In the genomic region with DNA sequence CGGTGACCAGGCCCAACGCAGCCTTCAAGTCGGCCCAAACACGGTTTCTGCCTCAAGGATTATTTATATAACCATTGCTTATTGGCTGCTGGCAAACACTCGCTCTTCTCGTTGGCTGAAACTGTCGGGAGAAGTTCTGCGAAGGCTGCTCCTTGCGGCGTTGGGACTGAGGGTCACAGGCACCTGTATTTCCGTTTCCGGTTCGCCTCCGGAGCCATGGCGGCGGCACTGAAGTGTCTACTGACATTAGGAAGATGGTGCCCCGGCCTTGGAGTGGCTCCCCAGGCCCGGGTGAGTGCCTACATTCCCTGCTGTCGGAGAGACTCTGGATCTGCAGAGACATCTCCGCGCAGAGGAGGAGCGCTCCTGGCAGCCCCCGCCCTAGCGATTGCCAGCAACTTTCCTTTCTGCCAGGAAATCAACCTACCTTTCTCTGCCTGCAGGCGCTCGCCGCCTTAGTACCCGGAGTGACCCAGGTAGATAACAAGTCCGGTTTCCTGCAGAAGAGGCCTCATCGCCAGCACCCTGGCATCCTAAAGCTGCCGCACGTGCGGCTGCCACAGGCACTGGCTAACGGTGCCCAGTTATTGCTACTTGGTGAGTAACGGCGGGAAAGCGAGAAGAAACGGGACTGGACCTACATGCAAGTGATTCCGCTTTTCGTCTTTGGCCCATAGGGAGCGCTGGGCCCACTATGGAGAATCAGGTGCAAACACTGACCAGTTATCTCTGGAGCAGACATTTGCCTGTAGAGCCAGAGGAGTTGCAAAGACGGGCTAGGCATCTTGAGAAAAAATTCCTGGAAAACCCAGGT, we compare ENCODE assay signal across 1 cellular context.
TF ChIP-seq lines count a peak whose summit lies in the region.

Gene METTL17, plus strand, starts transcription at position 194 of the 814 bp plus-strand sequence. Its CDS starts 23 bp downstream, at position 217.

TF ChIP-seq in HepG2, 621 proteins besides CTCF, POLR2A, EP300 and RAD21 (continued from another document and continues in another):
- TF ChIP-seq STAG1 (CRISPR knock-in tag; IDR thresholded peaks at IDR 0.05), result peak; percentile 58
- TF ChIP-seq FOXO1 (CRISPR knock-in tag; IDR thresholded peaks at IDR 0.05), result peak; percentile 26
- TF ChIP-seq ZNF30 (CRISPR knock-in tag; IDR thresholded peaks at IDR 0.05), result 0 out of 2 replicates have a peak, but pooled peaks have one; percentile 49
- TF ChIP-seq, protein P1, sequence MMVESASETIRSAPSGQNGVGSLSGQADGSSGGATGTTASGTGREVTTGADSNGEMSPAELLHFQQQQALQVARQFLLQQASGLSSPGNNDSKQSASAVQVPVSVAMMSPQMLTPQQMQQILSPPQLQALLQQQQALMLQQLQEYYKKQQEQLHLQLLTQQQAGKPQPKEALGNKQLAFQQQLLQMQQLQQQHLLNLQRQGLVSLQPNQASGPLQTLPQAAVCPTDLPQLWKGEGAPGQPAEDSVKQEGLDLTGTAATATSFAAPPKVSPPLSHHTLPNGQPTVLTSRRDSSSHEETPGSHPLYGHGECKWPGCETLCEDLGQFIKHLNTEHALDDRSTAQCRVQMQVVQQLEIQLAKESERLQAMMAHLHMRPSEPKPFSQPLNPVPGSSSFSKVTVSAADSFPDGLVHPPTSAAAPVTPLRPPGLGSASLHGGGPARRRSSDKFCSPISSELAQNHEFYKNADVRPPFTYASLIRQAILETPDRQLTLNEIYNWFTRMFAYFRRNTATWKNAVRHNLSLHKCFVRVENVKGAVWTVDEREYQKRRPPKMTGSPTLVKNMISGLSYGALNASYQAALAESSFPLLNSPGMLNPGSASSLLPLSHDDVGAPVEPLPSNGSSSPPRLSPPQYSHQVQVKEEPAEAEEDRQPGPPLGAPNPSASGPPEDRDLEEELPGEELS (CRISPR knock-in tag; IDR thresholded peaks at IDR 0.05), result no peak
- TF ChIP-seq SRSF9 (IDR thresholded peaks at IDR 0.05; ENCODE audit: borderline replicate concordance, insufficient read depth, low read depth, low read length, poor library complexity, severe bottlenecking), result no peak
- TF ChIP-seq LCORL (IDR thresholded peaks at IDR 0.05), result 0 out of 2 replicates have a peak, but pooled peaks have one; percentile 57
- TF ChIP-seq LCORL (CRISPR knock-in tag; IDR thresholded peaks at IDR 0.05), result peak; percentile 57; the same call in 1 of the 2 replicates
- TF ChIP-seq TGIF2 (CRISPR knock-in tag; IDR thresholded peaks at IDR 0.05), result 0 out of 2 replicates have a peak, but pooled peaks have one; percentile 16
- TF ChIP-seq ZNF318 (CRISPR knock-in tag; IDR thresholded peaks at IDR 0.05), result no peak; the same call in none of the 2 replicates
- TF ChIP-seq HOXA7 (CRISPR knock-in tag; IDR thresholded peaks at IDR 0.05), result no peak
- TF ChIP-seq MEF2D (CRISPR knock-in tag; IDR thresholded peaks at IDR 0.05), result peak; percentile 24; the same call in 1 of the 2 replicates
- peak; percentile 73; the same call in 1 of the 2 replicates for TF ChIP-seq ZSCAN20 (CRISPR knock-in tag; IDR thresholded peaks at IDR 0.05; ENCODE audit: borderline replicate concordance)
- no peak; the same call in 1 of the 2 replicates for TF ChIP-seq ATF3 (CRISPR knock-in tag; IDR thresholded peaks at IDR 0.05)
- no peak for TF ChIP-seq ZFP41 (CRISPR knock-in tag; IDR thresholded peaks at IDR 0.05; ENCODE audit: borderline replicate concordance)
- TF ChIP-seq ZFP36L2 (CRISPR knock-in tag; IDR thresholded peaks at IDR 0.05), result no peak
- TF ChIP-seq SP4 (CRISPR knock-in tag; IDR thresholded peaks at IDR 0.05), result peak; percentile 77
- TF ChIP-seq KLF16 (CRISPR knock-in tag; IDR thresholded peaks at IDR 0.05), result peak in 1 of 2 experiments; percentile 29; a peak in 1 of 4 replicates
- TF ChIP-seq SNAPC4 (CRISPR knock-in tag; IDR thresholded peaks at IDR 0.05), result peak; percentile 72
- TF ChIP-seq ZNF382 (CRISPR knock-in tag; IDR thresholded peaks at IDR 0.05; ENCODE audit: borderline replicate concordance), result no peak
- TF ChIP-seq ZNF10 (CRISPR knock-in tag; IDR thresholded peaks at IDR 0.05; ENCODE audit: borderline replicate concordance, low read depth), result no peak
- 0 out of 2 replicates have a peak, but pooled peaks have one; percentile 68 for TF ChIP-seq HOXD1 (CRISPR knock-in tag; IDR thresholded peaks at IDR 0.05)
- TF ChIP-seq ZNF850 (CRISPR knock-in tag; conservative IDR thresholded peaks at IDR 0.05), result no peak
- TF ChIP-seq ZNF687 (CRISPR knock-in tag; IDR thresholded peaks at IDR 0.05), result peak; percentile 92
- peak; percentile 32 for TF ChIP-seq PTBP1 (IDR thresholded peaks at IDR 0.05; ENCODE audit: low read depth, low read length, poor library complexity, severe bottlenecking)
- TF ChIP-seq EEA1 (CRISPR knock-in tag; IDR thresholded peaks at IDR 0.05; ENCODE audit: borderline replicate concordance), result peak; percentile 77; the same call in 1 of the 2 replicates
- TF ChIP-seq KLF13 (CRISPR knock-in tag; IDR thresholded peaks at IDR 0.05), result 0 out of 2 replicates have a peak, but pooled peaks have one; percentile 58
- TF ChIP-seq IKZF4 (CRISPR knock-in tag; IDR thresholded peaks at IDR 0.05; ENCODE audit: borderline replicate concordance, low read depth, not compliant biosample characterization), result no peak
- no peak; the same call in 1 of the 2 replicates for TF ChIP-seq SP5 (CRISPR knock-in tag; IDR thresholded peaks at IDR 0.05; ENCODE audit: borderline replicate concordance, low read depth)
- TF ChIP-seq ZNF709 (CRISPR knock-in tag; IDR thresholded peaks at IDR 0.05), result peak; percentile 87
- TF ChIP-seq, protein P2, sequence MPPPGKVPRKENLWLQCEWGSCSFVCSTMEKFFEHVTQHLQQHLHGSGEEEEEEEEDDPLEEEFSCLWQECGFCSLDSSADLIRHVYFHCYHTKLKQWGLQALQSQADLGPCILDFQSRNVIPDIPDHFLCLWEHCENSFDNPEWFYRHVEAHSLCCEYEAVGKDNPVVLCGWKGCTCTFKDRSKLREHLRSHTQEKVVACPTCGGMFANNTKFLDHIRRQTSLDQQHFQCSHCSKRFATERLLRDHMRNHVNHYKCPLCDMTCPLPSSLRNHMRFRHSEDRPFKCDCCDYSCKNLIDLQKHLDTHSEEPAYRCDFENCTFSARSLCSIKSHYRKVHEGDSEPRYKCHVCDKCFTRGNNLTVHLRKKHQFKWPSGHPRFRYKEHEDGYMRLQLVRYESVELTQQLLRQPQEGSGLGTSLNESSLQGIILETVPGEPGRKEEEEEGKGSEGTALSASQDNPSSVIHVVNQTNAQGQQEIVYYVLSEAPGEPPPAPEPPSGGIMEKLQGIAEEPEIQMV (CRISPR knock-in tag; IDR thresholded peaks at IDR 0.05; ENCODE audit: low read depth), result peak; percentile 78; the same call in 1 of the 2 replicates
- TF ChIP-seq ZBTB3 (CRISPR knock-in tag; IDR thresholded peaks at IDR 0.05; ENCODE audit: borderline replicate concordance, low read depth), result no peak
